14 cellular contexts compared by ENCODE assay signal in the genomic region with DNA sequence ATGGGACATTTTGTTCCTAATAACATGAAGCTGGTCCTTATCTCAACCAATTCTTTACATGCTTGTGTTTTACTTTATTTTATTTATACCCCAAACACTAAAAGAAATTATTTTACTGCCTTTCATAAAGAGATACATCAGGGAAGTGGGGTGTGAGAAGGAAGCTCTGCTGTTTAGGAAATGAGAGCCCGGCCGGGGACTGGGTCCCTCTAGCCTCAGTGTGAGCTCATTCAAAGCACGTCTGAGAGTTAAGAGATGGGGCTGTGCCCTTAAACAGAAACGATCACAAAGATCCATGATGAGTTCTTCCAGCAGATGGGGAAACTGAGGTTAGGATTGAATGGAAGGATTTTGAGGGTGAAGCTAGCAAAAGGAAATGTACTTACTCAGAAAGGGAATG.
DNase-seq lines count a peak whose midpoint lies in the region; ATAC-seq and TF ChIP-seq lines count a peak whose summit lies in the region.
"Had no signal": no experiment of that assay in that cellular context is flagged by ENCODE, and none has a peak within 500 bp of the region (broad histone marks: within the 10 kb centered on the region; RNA-seq: fewer than 3 reads in every experiment).

No MANE protein-coding gene starts in this region.

- H3K27ac ChIP-seq in GM23338 (ENCODE audit: low read depth) (no peak overlapping the region), hepatocyte (peak overlapping the region; percentile 66), smooth muscle cell (ENCODE audit: low read depth) (peak overlapping the region; percentile 12), gastrocnemius medialis (no peak overlapping the region)

- H3K4me2 ChIP-seq in GM23338 (no peak overlapping the region), hepatocyte (no peak overlapping the region), smooth muscle cell (peak overlapping the region; percentile 14)

- H3K79me2 ChIP-seq in GM23338 (replicated peaks; ENCODE audit: insufficient read depth), result no peaks in the 10 kb centered on the region
- H3K79me2 ChIP-seq in hepatocyte, result no peaks in the 10 kb centered on the region
- no peaks in the 10 kb centered on the region for H3K79me2 ChIP-seq in smooth muscle cell (ENCODE audit: low read depth)

- H3K36me3 ChIP-seq in GM23338 (ENCODE audit: insufficient read depth) (no peaks in the 10 kb centered on the region), adipocyte (ENCODE audit: control insufficient read depth, insufficient read depth, low read length, severe bottlenecking) (no peaks in the 10 kb centered on the region), hepatocyte (replicated peaks; ENCODE audit: insufficient read depth, low read depth) (no peaks in the 10 kb centered on the region), smooth muscle cell (ENCODE audit: low read depth) (no peaks in the 10 kb centered on the region), gastrocnemius medialis (no peaks in the 10 kb centered on the region)

- H3K9me2 ChIP-seq in GM23338 (ENCODE audit: insufficient read depth) (peaks cover 1% of the 10 kb centered on the region; the same call in 1 of the 2 replicates), hepatocyte (replicated peaks; ENCODE audit: insufficient read depth) (no peaks in the 10 kb centered on the region)

- TF ChIP-seq CTCF in GM23338 (conservative IDR thresholded peaks at IDR 0.05; ENCODE audit: low read depth in 2 of 2) (no peak), hepatocyte (IDR thresholded peaks at IDR 0.05; ENCODE audit: poor library complexity) (no peak), smooth muscle cell (IDR thresholded peaks at IDR 0.05; ENCODE audit: borderline replicate concordance, insufficient read depth, poor library complexity, severe bottlenecking) (no peak), gastrocnemius medialis (IDR thresholded peaks at IDR 0.05 in 4 of 5, conservative IDR thresholded peaks at IDR 0.05 in 1 of 5) (no peak)

- TF ChIP-seq POLR2A in gastrocnemius medialis (IDR thresholded peaks at IDR 0.05), result no peak

- ATAC-seq in GM23338 (no peak), HG02588 (IDR thresholded peaks at IDR 0.05; ENCODE audit: unreplicated experiment) (no peak), gastrocnemius medialis (no peak), SK-N-SH treated with all-trans-retinoic acid at 6 μM for 48 hours (no peak)

- intact Hi-C loops in gastrocnemius medialis (cut with DNase I; ENCODE audit: low total_unique reads), result no loop called here

- H3F3A ChIP-seq in GM23338 (replicated peaks; ENCODE audit: low read depth) (no peaks in the 10 kb centered on the region), smooth muscle cell (ENCODE audit: low read depth) (peaks cover 4% of the 10 kb centered on the region)

- H3K27ac Mint-ChIP-seq in GM23338, result peak overlapping the region; percentile 63; the same call in 1 of the 2 replicates
- H3K27ac Mint-ChIP-seq: B cell; CD4-positive, alpha-beta T cell had no signal

- H3K9me3 Mint-ChIP-seq in GM23338, result no peaks in the 10 kb centered on the region
- H3K9me3 Mint-ChIP-seq: CD4-positive, alpha-beta T cell had no signal

- H3K27me3 ChIP-seq in GM23338 (ENCODE audit: insufficient read depth) (no peaks in the 10 kb centered on the region), adipocyte (replicated peaks; ENCODE audit: control insufficient read depth, insufficient read depth, low read length) (no peaks in the 10 kb centered on the region), hepatocyte (no peaks in the 10 kb centered on the region), smooth muscle cell (ENCODE audit: low read depth) (no peaks in the 10 kb centered on the region), gastrocnemius medialis (no peaks in the 10 kb centered on the region)

- no peaks in the 10 kb centered on the region for H3K4me1 Mint-ChIP-seq in GM23338
- H3K4me1 Mint-ChIP-seq: B cell had no signal

- H3K9ac ChIP-seq in adipocyte (ENCODE audit: low read length) (peak overlapping the region; percentile 83), smooth muscle cell (ENCODE audit: low read depth) (no peak overlapping the region)

- H3K4me3 Mint-ChIP-seq in GM23338, result no peak overlapping the region
- H3K4me3 Mint-ChIP-seq: B cell; CD4-positive, alpha-beta T cell had no signal

- DNase-seq in GM23338 (ENCODE audit: low spot score) (no peak), adipocyte (ENCODE audit: low read depth) (no peak), hepatocyte (ENCODE audit: low spot score) (no peak), smooth muscle cell (lab: John Stamatoyannopoulos, UW; ENCODE audit: unreplicated experiment) (no peak), gastrocnemius medialis (no peak), NCI-H2107 (lab: John Stamatoyannopoulos, UW) (no peak)
- DNase-seq: C1 segment of cervical spinal cord; Calu3; CD4-positive, alpha-beta T cell; DMS 273 treated with DMSO at 0.1 percent for 48 hours; H7 had no signal

- H3K36me3 Mint-ChIP-seq in GM23338 (ENCODE audit: low read depth), result no peaks in the 10 kb centered on the region

- H2AFZ ChIP-seq in GM23338 (no peak overlapping the region), hepatocyte (no peak overlapping the region), smooth muscle cell (ENCODE audit: low read depth) (peak overlapping the region; percentile 38)

- WGBS in hepatocyte (ENCODE audit: low lambda C conversion rate, missing lambda C conversion rate), result 48% methylated on average over 4 of the region's 4 CpGs
- 72% methylated on average over 4 of the region's 4 CpGs for WGBS in smooth muscle cell (ENCODE audit: low lambda C conversion rate)

- H3K9me3 ChIP-seq in adipocyte (ENCODE audit: control insufficient read depth, low read length) (peaks cover 5% of the 10 kb centered on the region), hepatocyte (ENCODE audit: low read depth) (no peaks in the 10 kb centered on the region), smooth muscle cell (replicated peaks; ENCODE audit: low read depth) (no peaks in the 10 kb centered on the region), gastrocnemius medialis (no peaks in the 10 kb centered on the region)

- in situ Hi-C loops in gastrocnemius medialis (cut with MboI; ENCODE audit: low sequenced_read_pairs in 4 of 4), result loop anchor here in 1 of 4 donors (25.0 kb wide), 1 partner anchor 672 kb away; no protein-coding TSS in a partner anchor

- H4K20me1 ChIP-seq in GM23338 (replicated peaks; ENCODE audit: insufficient read depth), result no peaks in the 10 kb centered on the region
- no peaks in the 10 kb centered on the region for H4K20me1 ChIP-seq in hepatocyte (ENCODE audit: insufficient read depth, poor library complexity, severe bottlenecking)
- H4K20me1 ChIP-seq in smooth muscle cell (ENCODE audit: low read depth), result no peaks in the 10 kb centered on the region

- no peak overlapping the region for H3K4me3 ChIP-seq in GM23338
- peak overlapping the region; percentile 34 for H3K4me3 ChIP-seq in adipocyte (ENCODE audit: low read length)
- H3K4me3 ChIP-seq in hepatocyte, result no peak overlapping the region
- no peak overlapping the region for H3K4me3 ChIP-seq in smooth muscle cell
- no peak overlapping the region for H3K4me3 ChIP-seq in gastrocnemius medialis

- peaks cover 2% of the 10 kb centered on the region for H3K27me3 Mint-ChIP-seq in GM23338 (ENCODE audit: insufficient read depth, low read depth, poor library complexity)

- H3K4me1 ChIP-seq in GM23338 (ENCODE audit: insufficient read depth) (no peaks in the 10 kb centered on the region), adipocyte (ENCODE audit: control insufficient read depth, insufficient read depth, low read length) (peaks cover 75% of the 10 kb centered on the region), hepatocyte (ENCODE audit: insufficient read depth) (no peaks in the 10 kb centered on the region), smooth muscle cell (ENCODE audit: low read depth) (peaks cover 4% of the 10 kb centered on the region), gastrocnemius medialis (no peaks in the 10 kb centered on the region)

TF ChIP-seq in GM23338, 12 proteins besides CTCF, POLR2A, EP300 and RAD21 (continues in another document):
- no peak for TF ChIP-seq POLR2AphosphoS5 (IDR thresholded peaks at IDR 0.05; ENCODE audit: low read depth)
- no peak for TF ChIP-seq EZH2phosphoT487 (IDR thresholded peaks at IDR 0.05; ENCODE audit: unreplicated experiment)
- no peak for TF ChIP-seq EZH2 (IDR thresholded peaks at IDR 0.05; ENCODE audit: low read depth, unreplicated experiment)

TF ChIP-seq in SK-N-SH treated with all-trans-retinoic acid at 6 μM for 48 hours, 23 proteins besides CTCF, POLR2A, EP300 and RAD21:
- TF ChIP-seq CSRNP3 (CRISPR knock-in tag; IDR thresholded peaks at IDR 0.05) (no peak), ZFP3 (CRISPR knock-in tag; IDR thresholded peaks at IDR 0.05) (no peak), OSR1 (CRISPR knock-in tag; IDR thresholded peaks at IDR 0.05) (no peak), ZFP30 (CRISPR knock-in tag; IDR thresholded peaks at IDR 0.05) (no peak), ZNF8 (CRISPR knock-in tag; IDR thresholded peaks at IDR 0.05) (no peak), ZC3H10 (CRISPR knock-in tag; IDR thresholded peaks at IDR 0.05) (no peak), CSDC2 (CRISPR knock-in tag; IDR thresholded peaks at IDR 0.05) (no peak)

Comparison
In these comparisons a context has a peak if more than half of its experiments do, and no peak if none do; other contexts are left out.
1. H3K27ac ChIP-seq: peak in hepatocyte (single experiment) and smooth muscle cell (single experiment); none in GM23338 (single experiment) and gastrocnemius medialis (0 of 4).